In the genomic region with DNA sequence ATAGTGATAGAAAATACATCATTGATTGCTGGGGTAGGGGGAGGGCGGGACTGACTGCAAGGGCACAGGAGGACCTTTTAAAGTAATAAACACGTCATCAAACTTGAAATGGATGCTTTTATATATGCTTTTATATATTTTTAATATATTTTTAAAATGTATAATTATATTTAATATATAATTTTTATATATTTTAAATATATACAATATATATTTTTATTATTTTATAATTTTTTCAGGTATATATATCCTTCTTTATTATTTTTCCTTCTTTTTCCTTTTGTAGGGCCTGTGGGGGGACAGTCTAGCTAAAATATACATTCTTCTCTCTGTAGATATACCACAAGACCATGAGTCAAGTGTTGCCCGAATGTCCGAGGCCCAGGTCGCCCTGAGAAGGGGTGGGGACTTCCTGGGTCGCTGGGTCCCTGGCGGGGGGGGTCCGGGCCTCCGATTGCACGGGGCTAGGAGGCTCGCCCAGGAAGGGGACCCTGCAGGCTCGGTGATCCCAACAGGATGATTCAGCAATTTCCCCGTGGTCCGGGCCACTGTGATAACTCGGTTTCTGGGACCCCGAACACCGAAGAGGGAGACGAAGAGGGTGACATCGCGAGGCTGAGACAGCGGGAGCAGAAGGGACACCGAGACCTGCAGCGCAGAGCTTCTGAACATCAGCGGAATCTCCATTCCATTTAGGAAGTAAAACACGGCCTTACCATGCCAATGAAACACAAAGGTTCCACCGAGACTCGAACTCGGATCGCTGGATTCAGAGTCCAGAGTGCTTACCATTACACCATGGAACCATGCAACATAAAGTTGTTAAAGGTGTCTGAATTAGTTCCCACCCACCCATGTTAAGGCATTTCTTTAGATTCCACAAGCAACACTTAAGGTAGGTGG, we compare ENCODE assay signal across 1 cellular context.
A peak's percentile ranks its signal among the peaks of the same experiment; 100 is the strongest.
TF ChIP-seq lines count a peak whose summit lies in the region.

No MANE protein-coding gene starts in this region.

TF ChIP-seq in HCT116, 20 proteins besides CTCF, POLR2A, EP300 and RAD21 (continued from another document):
- TF ChIP-seq, protein P1, sequence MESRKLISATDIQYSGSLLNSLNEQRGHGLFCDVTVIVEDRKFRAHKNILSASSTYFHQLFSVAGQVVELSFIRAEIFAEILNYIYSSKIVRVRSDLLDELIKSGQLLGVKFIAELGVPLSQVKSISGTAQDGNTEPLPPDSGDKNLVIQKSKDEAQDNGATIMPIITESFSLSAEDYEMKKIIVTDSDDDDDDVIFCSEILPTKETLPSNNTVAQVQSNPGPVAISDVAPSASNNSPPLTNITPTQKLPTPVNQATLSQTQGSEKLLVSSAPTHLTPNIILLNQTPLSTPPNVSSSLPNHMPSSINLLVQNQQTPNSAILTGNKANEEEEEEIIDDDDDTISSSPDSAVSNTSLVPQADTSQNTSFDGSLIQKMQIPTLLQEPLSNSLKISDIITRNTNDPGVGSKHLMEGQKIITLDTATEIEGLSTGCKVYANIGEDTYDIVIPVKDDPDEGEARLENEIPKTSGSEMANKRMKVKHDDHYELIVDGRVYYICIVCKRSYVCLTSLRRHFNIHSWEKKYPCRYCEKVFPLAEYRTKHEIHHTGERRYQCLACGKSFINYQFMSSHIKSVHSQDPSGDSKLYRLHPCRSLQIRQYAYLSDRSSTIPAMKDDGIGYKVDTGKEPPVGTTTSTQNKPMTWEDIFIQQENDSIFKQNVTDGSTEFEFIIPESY (IDR thresholded peaks at IDR 0.05; ENCODE audit: extremely low read depth, insufficient replicate concordance, low read length), result peak; percentile 73
- TF ChIP-seq YY1 (IDR thresholded peaks at IDR 0.05; ENCODE audit: extremely low read depth, insufficient replicate concordance, low read depth, low read length) (peak; percentile 53), REST (IDR thresholded peaks at IDR 0.05; ENCODE audit: low read depth) (no peak), FOSL1 (IDR thresholded peaks at IDR 0.05; ENCODE audit: low read depth) (no peak), JUND (IDR thresholded peaks at IDR 0.05) (no peak), SP1 (IDR thresholded peaks at IDR 0.05; ENCODE audit: low read depth) (peak; percentile 45)
- TF ChIP-seq, protein P2, sequence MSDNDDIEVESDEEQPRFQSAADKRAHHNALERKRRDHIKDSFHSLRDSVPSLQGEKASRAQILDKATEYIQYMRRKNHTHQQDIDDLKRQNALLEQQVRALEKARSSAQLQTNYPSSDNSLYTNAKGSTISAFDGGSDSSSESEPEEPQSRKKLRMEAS (IDR thresholded peaks at IDR 0.05), result peak; percentile 76
